17 cellular contexts compared by ENCODE assay signal in genomic region chr7:134452991-134453473, GRCh38. TPM values are rescaled to one million over a fixed set of nuclear protein-coding genes. Genes with fewer than 3 reads are reported as not detected.
DNase-seq lines count a peak whose midpoint lies in the region; ATAC-seq and TF ChIP-seq lines count a peak whose summit lies in the region.
"Had no signal": no experiment of that assay in that cellular context is flagged by ENCODE, and none has a peak within 500 bp of the region (broad histone marks: within the 10 kb centered on the region; RNA-seq: fewer than 3 reads in every experiment).

No MANE protein-coding gene starts in this region.

- no peak overlapping the region; the same call in 1 of the 2 replicates for H3K4me3 Mint-ChIP-seq in HFFc6
- H3K4me3 Mint-ChIP-seq in stimulated activated naive CD8-positive, alpha-beta T cell treated with anti-CD3 and anti-CD28 coated beads, Interleukin-15, amount 100 ng/mL, for 72 hours: no peak overlapping the region

- H3K36me3 ChIP-seq in heart left ventricle: peaks cover 0 to 41% (median 38%) of the 10 kb centered on the region in 9 donors
- no peaks in the 10 kb centered on the region for H3K36me3 ChIP-seq in mucosa of descending colon (ENCODE audit: low read depth)
- peaks cover 2 to 3% of the 10 kb centered on the region in 2 donors for H3K36me3 ChIP-seq in prostate gland
- H3K36me3 ChIP-seq: ovary had no signal

- no peaks in the 10 kb centered on the region for H3K9me3 Mint-ChIP-seq in HFFc6
- H3K9me3 Mint-ChIP-seq in stimulated activated naive CD8-positive, alpha-beta T cell treated with anti-CD3 and anti-CD28 coated beads, Interleukin-15, amount 100 ng/mL, for 72 hours: no peaks in the 10 kb centered on the region
- H3K9me3 Mint-ChIP-seq: immature natural killer cell had no signal

- TF ChIP-seq CTCF in HFFc6 (IDR thresholded peaks at IDR 0.05): no peak
- no peak for TF ChIP-seq CTCF in heart left ventricle (IDR thresholded peaks at IDR 0.05)
- no peak for TF ChIP-seq CTCF in mucosa of descending colon (IDR thresholded peaks at IDR 0.05)
- no peak for TF ChIP-seq CTCF in prostate gland (IDR thresholded peaks at IDR 0.05)

- H3K4me3 ChIP-seq in heart left ventricle (peak overlapping the region in 1 of 12 donors; percentile 9), mucosa of descending colon (no peak overlapping the region), prostate gland (no peak overlapping the region)
- H3K4me3 ChIP-seq: coronary artery, ovary had no signal

- peaks cover 82% of the 10 kb centered on the region for H3K4me1 Mint-ChIP-seq in HFFc6 (ENCODE audit: low read depth)
- H3K4me1 Mint-ChIP-seq in stimulated activated naive CD8-positive, alpha-beta T cell treated with anti-CD3 and anti-CD28 coated beads, Interleukin-15, amount 100 ng/mL, for 72 hours: peaks cover 37% of the 10 kb centered on the region

- H3K27ac ChIP-seq in heart left ventricle: peak overlapping the region; percentile 22 to 75 (median 54)
- peak overlapping the region; percentile 2 for H3K27ac ChIP-seq in substantia nigra (ENCODE audit: low read depth, low read length, poor library complexity, severe bottlenecking)
- H3K27ac ChIP-seq in prostate gland: no peak overlapping the region
- H3K27ac ChIP-seq: ovary had no signal

- H3K27me3 ChIP-seq in heart left ventricle: no peaks in the 10 kb centered on the region
- H3K27me3 ChIP-seq in prostate gland (replicated peaks; ENCODE audit: insufficient read depth): no peaks in the 10 kb centered on the region
- H3K27me3 ChIP-seq: ovary had no signal

- 57 to 72% (median 64%) methylated on average over 6 to 7 of the region's 7 CpGs for WGBS in heart left ventricle, 4 donors
- 81% methylated on average over 7 of the region's 7 CpGs for WGBS in prostate gland

- TF ChIP-seq POLR2A in heart left ventricle (IDR thresholded peaks at IDR 0.05) (no peak), prostate gland (IDR thresholded peaks at IDR 0.05) (no peak)

- intact Hi-C loops in heart left ventricle (cut with DNase I): no loop called here
- intact Hi-C loops in mucosa of descending colon (cut with DNase I, micrococcal nuclease): no loop called here
- intact Hi-C loops in prostate gland (cut with DNase I): no loop called here

- ATAC-seq in heart left ventricle (peak; percentile 9 to 27 (median 20)), mucosa of descending colon (peak; percentile 26)
- ATAC-seq in stimulated activated naive CD8-positive, alpha-beta T cell treated with anti-CD3 and anti-CD28 coated beads, Interleukin-15, amount 100 ng/mL, for 72 hours: no peak
- ATAC-seq: Panc1 had no signal

- H3K9me3 ChIP-seq in heart left ventricle (no peaks in the 10 kb centered on the region), mucosa of descending colon (no peaks in the 10 kb centered on the region), prostate gland (no peaks in the 10 kb centered on the region)
- H3K9me3 ChIP-seq: ovary had no signal

- H3K4me1 ChIP-seq in heart left ventricle (peaks cover 0 to 72% (median 55%) of the 10 kb centered on the region in 12 donors), mucosa of descending colon (ENCODE audit: low read depth) (peaks cover 25% of the 10 kb centered on the region), prostate gland (replicated peaks) (no peaks in the 10 kb centered on the region)

- peak overlapping the region; percentile 52 for H3K27ac Mint-ChIP-seq in HFFc6
- H3K27ac Mint-ChIP-seq in stimulated activated naive CD8-positive, alpha-beta T cell treated with anti-CD3 and anti-CD28 coated beads, Interleukin-15, amount 100 ng/mL, for 72 hours: no peak overlapping the region

- H3K27me3 Mint-ChIP-seq in HFFc6 (ENCODE audit: insufficient read depth): peaks cover 8% of the 10 kb centered on the region
- no peaks in the 10 kb centered on the region for H3K27me3 Mint-ChIP-seq in stimulated activated naive CD8-positive, alpha-beta T cell treated with anti-CD3 and anti-CD28 coated beads, Interleukin-15, amount 100 ng/mL, for 72 hours

- DNase-seq in HFFc6 (no peak), heart left ventricle (no peak), mucosa of descending colon (no peak), substantia nigra (lab: John Stamatoyannopoulos, UW) (peak in 3 of 49 donors; percentile 3 to 17 (median 12)), AG08396 (ENCODE audit: low spot score) (no peak), iPS-NIHi7 (ENCODE audit: extremely low spot score) (no peak), prostate gland (ENCODE audit: low spot score) (no peak)
- DNase-seq in stimulated activated naive CD8-positive, alpha-beta T cell treated with anti-CD3 and anti-CD28 coated beads, Interleukin-15, amount 100 ng/mL, for 72 hours: no peak
- DNase-seq: activated CD4-positive, alpha-beta T cell treated with anti-CD3 and anti-CD28 coated beads, Interleukin-2, amount 50 U/mL, for 48 hours; activated naive CD4-positive, alpha-beta T cell treated with anti-CD3 and anti-CD28 coated beads, Interleukin-2, amount 50 U/mL, for 16 hours; activated T-cell treated with anti-CD3 and anti-CD28 coated beads, Interleukin-2, amount 50 U/mL, for 1 hour; Calu3; immature natural killer cell; NCI-H1436 treated with DMSO at 0.1 percent for 48 hours; ovary had no signal

- H3K36me3 Mint-ChIP-seq in HFFc6 (ENCODE audit: low read depth): peaks cover 57% of the 10 kb centered on the region

RNA-seq across cellular contexts. Expression of gene AKR1B1, which starts 5.9 kb away (rescaled TPM):
- 100 to 1,000 TPM; 208 to 232 (median 223) TPM for total RNA-seq in HFFc6 (2021; fragmentation: NEBNext Ultra II Directional; extraction: Animal tissue kit (Norgen Biotek cat#: 25700))
- total RNA-seq in heart left ventricle (100 to 1,000 TPM in 8 of 9 donors, 10 to 100 TPM in 1; 97.0 to 308 (median 185) TPM), mucosa of descending colon (10 to 100 TPM; 12.9 to 51.1 (median 29.2) TPM), prostate gland (10 to 100 TPM; 30.5 to 75.0 TPM)
- polyA plus RNA-seq in heart left ventricle: 100 to 1,000 TPM; 163 to 335 TPM

Comparison
In these comparisons a context has a peak if more than half of its experiments do, and no peak if none do; other contexts are left out.
1. H3K27ac ChIP-seq: peak in heart left ventricle (12 of 12) and substantia nigra (single experiment); none in prostate gland (0 of 2).